ENCODE assay signal across 1 cellular context in the genomic region with DNA sequence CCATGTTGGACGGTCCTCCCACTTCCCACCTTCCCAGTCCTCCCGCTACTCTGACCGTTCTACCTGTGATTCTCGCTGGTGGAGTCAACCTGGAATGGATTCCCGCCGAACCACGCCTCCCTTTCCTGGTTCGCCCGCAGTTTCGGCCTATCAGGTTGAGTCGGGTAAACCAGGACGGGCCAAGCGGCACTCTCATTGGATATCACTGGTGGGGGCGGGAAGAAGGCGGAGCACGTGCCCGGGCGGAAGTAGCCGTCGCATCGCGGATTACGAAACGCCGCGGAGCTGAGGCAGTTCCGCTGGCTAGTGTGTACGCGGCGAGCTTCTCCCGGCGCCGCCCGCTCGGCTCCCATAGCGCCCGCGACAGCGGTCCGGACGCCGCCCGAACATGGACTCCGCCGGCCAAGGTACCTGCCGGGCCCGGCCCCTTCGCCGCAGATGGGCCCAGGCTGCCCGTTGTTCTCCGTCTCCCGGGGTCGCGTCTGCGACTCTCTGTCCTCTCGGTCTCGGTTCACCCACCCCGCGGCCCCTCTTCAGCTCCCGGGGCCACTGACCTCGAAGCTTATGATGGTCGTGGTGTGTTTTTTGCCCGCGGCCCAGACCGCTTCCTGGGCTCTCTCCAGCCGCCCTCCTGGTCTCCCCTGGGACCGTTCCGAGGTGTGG.
TF ChIP-seq lines count a peak whose summit lies in the region.

A gene (plus strand): TSS at position 293 of the 663 bp plus-strand sequence. CDS start 96 bp downstream, at position 389.

TF ChIP-seq in K562, 482 proteins besides CTCF, POLR2A, EP300 and RAD21 (continued from another document and continues in another):
- TF ChIP-seq, protein P1, sequence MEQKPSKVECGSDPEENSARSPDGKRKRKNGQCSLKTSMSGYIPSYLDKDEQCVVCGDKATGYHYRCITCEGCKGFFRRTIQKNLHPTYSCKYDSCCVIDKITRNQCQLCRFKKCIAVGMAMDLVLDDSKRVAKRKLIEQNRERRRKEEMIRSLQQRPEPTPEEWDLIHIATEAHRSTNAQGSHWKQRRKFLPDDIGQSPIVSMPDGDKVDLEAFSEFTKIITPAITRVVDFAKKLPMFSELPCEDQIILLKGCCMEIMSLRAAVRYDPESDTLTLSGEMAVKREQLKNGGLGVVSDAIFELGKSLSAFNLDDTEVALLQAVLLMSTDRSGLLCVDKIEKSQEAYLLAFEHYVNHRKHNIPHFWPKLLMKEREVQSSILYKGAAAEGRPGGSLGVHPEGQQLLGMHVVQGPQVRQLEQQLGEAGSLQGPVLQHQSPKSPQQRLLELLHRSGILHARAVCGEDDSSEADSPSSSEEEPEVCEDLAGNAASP (IDR thresholded peaks at IDR 0.05) = no peak
- TF ChIP-seq ZNF589 (CRISPR knock-in tag; IDR thresholded peaks at IDR 0.05; ENCODE audit: low read depth) = no peak
- no peak for TF ChIP-seq MAFG (tag; conservative IDR thresholded peaks at IDR 0.05)
- no peak for TF ChIP-seq BMI1 (IDR thresholded peaks at IDR 0.05; ENCODE audit: low read length)
- TF ChIP-seq KAT8 (IDR thresholded peaks at IDR 0.05; ENCODE audit: low read depth) = no peak
- no peak for TF ChIP-seq NFXL1 (CRISPR knock-in tag; IDR thresholded peaks at IDR 0.05)
- TF ChIP-seq SRSF1 (IDR thresholded peaks at IDR 0.05; ENCODE audit: low read depth, low read length) = no peak
- no peak for TF ChIP-seq ZBTB17 (CRISPR knock-in tag; IDR thresholded peaks at IDR 0.05)
- TF ChIP-seq, protein P2, sequence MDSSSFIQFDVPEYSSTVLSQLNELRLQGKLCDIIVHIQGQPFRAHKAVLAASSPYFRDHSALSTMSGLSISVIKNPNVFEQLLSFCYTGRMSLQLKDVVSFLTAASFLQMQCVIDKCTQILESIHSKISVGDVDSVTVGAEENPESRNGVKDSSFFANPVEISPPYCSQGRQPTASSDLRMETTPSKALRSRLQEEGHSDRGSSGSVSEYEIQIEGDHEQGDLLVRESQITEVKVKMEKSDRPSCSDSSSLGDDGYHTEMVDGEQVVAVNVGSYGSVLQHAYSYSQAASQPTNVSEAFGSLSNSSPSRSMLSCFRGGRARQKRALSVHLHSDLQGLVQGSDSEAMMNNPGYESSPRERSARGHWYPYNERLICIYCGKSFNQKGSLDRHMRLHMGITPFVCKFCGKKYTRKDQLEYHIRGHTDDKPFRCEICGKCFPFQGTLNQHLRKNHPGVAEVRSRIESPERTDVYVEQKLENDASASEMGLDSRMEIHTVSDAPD (CRISPR knock-in tag; IDR thresholded peaks at IDR 0.05) = no peak
- peak; percentile 87 for TF ChIP-seq TAF1 (IDR thresholded peaks at IDR 0.05; ENCODE audit: control insufficient read depth, extremely low read depth, insufficient read depth, low read length, severe bottlenecking)
- TF ChIP-seq, protein P3, sequence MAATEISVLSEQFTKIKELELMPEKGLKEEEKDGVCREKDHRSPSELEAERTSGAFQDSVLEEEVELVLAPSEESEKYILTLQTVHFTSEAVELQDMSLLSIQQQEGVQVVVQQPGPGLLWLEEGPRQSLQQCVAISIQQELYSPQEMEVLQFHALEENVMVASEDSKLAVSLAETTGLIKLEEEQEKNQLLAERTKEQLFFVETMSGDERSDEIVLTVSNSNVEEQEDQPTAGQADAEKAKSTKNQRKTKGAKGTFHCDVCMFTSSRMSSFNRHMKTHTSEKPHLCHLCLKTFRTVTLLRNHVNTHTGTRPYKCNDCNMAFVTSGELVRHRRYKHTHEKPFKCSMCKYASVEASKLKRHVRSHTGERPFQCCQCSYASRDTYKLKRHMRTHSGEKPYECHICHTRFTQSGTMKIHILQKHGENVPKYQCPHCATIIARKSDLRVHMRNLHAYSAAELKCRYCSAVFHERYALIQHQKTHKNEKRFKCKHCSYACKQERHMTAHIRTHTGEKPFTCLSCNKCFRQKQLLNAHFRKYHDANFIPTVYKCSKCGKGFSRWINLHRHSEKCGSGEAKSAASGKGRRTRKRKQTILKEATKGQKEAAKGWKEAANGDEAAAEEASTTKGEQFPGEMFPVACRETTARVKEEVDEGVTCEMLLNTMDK (IDR thresholded peaks at IDR 0.05; ENCODE audit: borderline replicate concordance, insufficient read depth, low read depth, low read length, poor library complexity, severe bottlenecking) = no peak
- no peak for TF ChIP-seq DIDO1 (tag; IDR thresholded peaks at IDR 0.05; ENCODE audit: low read depth)
- TF ChIP-seq ZNF57 (CRISPR knock-in tag; IDR thresholded peaks at IDR 0.05) = no peak
- TF ChIP-seq, protein P4, sequence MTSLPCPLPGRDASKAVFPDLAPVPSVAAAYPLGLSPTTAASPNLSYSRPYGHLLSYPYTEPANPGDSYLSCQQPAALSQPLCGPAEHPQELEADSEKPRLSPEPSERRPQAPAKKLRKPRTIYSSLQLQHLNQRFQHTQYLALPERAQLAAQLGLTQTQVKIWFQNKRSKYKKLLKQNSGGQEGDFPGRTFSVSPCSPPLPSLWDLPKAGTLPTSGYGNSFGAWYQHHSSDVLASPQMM (CRISPR knock-in tag; IDR thresholded peaks at IDR 0.05) = no peak
- TF ChIP-seq, protein P5, sequence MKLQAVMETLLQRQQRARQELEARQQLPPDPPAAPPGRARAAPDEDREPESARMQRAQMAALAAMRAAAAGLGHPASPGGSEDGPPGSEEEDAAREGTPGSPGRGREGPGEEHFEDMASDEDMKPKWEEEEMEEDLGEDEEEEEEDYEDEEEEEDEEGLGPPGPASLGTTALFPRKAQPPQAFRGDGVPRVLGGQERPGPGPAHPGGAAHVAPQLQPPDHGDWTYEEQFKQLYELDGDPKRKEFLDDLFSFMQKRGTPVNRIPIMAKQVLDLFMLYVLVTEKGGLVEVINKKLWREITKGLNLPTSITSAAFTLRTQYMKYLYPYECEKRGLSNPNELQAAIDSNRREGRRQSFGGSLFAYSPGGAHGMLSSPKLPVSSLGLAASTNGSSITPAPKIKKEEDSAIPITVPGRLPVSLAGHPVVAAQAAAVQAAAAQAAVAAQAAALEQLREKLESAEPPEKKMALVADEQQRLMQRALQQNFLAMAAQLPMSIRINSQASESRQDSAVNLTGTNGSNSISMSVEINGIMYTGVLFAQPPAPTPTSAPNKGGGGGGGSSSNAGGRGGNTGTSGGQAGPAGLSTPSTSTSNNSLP (IDR thresholded peaks at IDR 0.05; ENCODE audit: borderline replicate concordance, low read depth, low read length) = no peak
- no peak for TF ChIP-seq POLR2AphosphoS2 (IDR thresholded peaks at IDR 0.05; ENCODE audit: low read length)
- TF ChIP-seq, protein P6, sequence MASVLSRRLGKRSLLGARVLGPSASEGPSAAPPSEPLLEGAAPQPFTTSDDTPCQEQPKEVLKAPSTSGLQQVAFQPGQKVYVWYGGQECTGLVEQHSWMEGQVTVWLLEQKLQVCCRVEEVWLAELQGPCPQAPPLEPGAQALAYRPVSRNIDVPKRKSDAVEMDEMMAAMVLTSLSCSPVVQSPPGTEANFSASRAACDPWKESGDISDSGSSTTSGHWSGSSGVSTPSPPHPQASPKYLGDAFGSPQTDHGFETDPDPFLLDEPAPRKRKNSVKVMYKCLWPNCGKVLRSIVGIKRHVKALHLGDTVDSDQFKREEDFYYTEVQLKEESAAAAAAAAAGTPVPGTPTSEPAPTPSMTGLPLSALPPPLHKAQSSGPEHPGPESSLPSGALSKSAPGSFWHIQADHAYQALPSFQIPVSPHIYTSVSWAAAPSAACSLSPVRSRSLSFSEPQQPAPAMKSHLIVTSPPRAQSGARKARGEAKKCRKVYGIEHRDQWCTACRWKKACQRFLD (CRISPR knock-in tag; IDR thresholded peaks at IDR 0.05) = 0 out of 2 replicates have a peak, but pooled peaks have one; percentile 14
- TF ChIP-seq HDGF (IDR thresholded peaks at IDR 0.05) = no peak
- peak; percentile 81 for TF ChIP-seq PCBP1 (IDR thresholded peaks at IDR 0.05; ENCODE audit: low read depth, low read length, poor library complexity, severe bottlenecking)
- TF ChIP-seq, protein P7, sequence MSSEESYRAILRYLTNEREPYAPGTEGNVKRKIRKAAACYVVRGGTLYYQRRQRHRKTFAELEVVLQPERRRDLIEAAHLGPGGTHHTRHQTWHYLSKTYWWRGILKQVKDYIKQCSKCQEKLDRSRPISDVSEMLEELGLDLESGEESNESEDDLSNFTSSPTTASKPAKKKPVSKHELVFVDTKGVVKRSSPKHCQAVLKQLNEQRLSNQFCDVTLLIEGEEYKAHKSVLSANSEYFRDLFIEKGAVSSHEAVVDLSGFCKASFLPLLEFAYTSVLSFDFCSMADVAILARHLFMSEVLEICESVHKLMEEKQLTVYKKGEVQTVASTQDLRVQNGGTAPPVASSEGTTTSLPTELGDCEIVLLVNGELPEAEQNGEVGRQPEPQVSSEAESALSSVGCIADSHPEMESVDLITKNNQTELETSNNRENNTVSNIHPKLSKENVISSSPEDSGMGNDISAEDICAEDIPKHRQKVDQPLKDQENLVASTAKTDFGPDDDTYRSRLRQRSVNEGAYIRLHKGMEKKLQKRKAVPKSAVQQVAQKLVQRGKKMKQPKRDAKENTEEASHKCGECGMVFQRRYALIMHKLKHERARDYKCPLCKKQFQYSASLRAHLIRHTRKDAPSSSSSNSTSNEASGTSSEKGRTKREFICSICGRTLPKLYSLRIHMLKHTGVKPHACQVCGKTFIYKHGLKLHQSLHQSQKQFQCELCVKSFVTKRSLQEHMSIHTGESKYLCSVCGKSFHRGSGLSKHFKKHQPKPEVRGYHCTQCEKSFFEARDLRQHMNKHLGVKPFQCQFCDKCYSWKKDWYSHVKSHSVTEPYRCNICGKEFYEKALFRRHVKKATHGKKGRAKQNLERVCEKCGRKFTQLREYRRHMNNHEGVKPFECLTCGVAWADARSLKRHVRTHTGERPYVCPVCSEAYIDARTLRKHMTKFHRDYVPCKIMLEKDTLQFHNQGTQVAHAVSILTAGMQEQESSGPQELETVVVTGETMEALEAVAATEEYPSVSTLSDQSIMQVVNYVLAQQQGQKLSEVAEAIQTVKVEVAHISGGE (CRISPR knock-in tag; IDR thresholded peaks at IDR 0.05) = peak; percentile 87 to 97 (median 97)
- TF ChIP-seq RBM25 (IDR thresholded peaks at IDR 0.05; ENCODE audit: low read depth, low read length, severe bottlenecking) = peak; percentile 68
- TF ChIP-seq FOXJ3 (CRISPR knock-in tag; IDR thresholded peaks at IDR 0.05) = no peak
- TF ChIP-seq EWSR1 (IDR thresholded peaks at IDR 0.05; ENCODE audit: borderline replicate concordance, low read depth, partially characterized antibody) = no peak
- no peak; the same call in 1 of the 2 replicates for TF ChIP-seq TCF7 (IDR thresholded peaks at IDR 0.05; ENCODE audit: borderline replicate concordance)
- TF ChIP-seq NR2C1 (IDR thresholded peaks at IDR 0.05) = peak; percentile 88
- TF ChIP-seq NR2C1 (tag; IDR thresholded peaks at IDR 0.05) = peak; percentile 86
- TF ChIP-seq, protein P8, sequence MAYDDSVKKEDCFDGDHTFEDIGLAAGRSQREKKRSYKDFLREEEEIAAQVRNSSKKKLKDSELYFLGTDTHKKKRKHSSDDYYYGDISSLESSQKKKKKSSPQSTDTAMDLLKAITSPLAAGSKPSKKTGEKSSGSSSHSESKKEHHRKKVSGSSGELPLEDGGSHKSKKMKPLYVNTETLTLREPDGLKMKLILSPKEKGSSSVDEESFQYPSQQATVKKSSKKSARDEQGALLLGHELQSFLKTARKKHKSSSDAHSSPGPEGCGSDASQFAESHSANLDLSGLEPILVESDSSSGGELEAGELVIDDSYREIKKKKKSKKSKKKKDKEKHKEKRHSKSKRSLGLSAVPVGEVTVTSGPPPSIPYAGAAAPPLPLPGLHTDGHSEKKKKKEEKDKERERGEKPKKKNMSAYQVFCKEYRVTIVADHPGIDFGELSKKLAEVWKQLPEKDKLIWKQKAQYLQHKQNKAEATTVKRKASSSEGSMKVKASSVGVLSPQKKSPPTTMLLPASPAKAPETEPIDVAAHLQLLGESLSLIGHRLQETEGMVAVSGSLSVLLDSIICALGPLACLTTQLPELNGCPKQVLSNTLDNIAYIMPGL (CRISPR knock-in tag; IDR thresholded peaks at IDR 0.05) = peak; percentile 48; the same call in 1 of the 2 replicates
- TF ChIP-seq, protein P9, sequence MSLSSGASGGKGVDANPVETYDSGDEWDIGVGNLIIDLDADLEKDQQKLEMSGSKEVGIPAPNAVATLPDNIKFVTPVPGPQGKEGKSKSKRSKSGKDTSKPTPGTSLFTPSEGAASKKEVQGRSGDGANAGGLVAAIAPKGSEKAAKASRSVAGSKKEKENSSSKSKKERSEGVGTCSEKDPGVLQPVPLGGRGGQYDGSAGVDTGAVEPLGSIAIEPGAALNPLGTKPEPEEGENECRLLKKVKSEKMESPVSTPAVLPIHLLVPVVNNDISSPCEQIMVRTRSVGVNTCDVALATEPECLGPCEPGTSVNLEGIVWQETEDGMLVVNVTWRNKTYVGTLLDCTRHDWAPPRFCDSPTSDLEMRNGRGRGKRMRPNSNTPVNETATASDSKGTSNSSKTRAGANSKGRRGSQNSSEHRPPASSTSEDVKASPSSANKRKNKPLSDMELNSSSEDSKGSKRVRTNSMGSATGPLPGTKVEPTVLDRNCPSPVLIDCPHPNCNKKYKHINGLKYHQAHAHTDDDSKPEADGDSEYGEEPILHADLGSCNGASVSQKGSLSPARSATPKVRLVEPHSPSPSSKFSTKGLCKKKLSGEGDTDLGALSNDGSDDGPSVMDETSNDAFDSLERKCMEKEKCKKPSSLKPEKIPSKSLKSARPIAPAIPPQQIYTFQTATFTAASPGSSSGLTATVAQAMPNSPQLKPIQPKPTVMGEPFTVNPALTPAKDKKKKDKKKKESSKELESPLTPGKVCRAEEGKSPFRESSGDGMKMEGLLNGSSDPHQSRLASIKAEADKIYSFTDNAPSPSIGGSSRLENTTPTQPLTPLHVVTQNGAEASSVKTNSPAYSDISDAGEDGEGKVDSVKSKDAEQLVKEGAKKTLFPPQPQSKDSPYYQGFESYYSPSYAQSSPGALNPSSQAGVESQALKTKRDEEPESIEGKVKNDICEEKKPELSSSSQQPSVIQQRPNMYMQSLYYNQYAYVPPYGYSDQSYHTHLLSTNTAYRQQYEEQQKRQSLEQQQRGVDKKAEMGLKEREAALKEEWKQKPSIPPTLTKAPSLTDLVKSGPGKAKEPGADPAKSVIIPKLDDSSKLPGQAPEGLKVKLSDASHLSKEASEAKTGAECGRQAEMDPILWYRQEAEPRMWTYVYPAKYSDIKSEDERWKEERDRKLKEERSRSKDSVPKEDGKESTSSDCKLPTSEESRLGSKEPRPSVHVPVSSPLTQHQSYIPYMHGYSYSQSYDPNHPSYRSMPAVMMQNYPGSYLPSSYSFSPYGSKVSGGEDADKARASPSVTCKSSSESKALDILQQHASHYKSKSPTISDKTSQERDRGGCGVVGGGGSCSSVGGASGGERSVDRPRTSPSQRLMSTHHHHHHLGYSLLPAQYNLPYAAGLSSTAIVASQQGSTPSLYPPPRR (CRISPR knock-in tag; IDR thresholded peaks at IDR 0.05; ENCODE audit: borderline replicate concordance) = no peak
- no peak for TF ChIP-seq ZBTB1 (CRISPR knock-in tag; IDR thresholded peaks at IDR 0.05; ENCODE audit: borderline replicate concordance, low read depth)
- TF ChIP-seq, protein P10, sequence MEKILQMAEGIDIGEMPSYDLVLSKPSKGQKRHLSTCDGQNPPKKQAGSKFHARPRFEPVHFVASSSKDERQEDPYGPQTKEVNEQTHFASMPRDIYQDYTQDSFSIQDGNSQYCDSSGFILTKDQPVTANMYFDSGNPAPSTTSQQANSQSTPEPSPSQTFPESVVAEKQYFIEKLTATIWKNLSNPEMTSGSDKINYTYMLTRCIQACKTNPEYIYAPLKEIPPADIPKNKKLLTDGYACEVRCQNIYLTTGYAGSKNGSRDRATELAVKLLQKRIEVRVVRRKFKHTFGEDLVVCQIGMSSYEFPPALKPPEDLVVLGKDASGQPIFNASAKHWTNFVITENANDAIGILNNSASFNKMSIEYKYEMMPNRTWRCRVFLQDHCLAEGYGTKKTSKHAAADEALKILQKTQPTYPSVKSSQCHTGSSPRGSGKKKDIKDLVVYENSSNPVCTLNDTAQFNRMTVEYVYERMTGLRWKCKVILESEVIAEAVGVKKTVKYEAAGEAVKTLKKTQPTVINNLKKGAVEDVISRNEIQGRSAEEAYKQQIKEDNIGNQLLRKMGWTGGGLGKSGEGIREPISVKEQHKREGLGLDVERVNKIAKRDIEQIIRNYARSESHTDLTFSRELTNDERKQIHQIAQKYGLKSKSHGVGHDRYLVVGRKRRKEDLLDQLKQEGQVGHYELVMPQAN (IDR thresholded peaks at IDR 0.05; ENCODE audit: borderline replicate concordance) = peak; percentile 43; the same call in 1 of the 2 replicates
- TF ChIP-seq HDAC3 (IDR thresholded peaks at IDR 0.05; ENCODE audit: borderline replicate concordance, partially characterized antibody) = no peak
- no peak for TF ChIP-seq SMARCB1 (IDR thresholded peaks at IDR 0.05; ENCODE audit: insufficient read length, low read depth)
